ENCODE assay signal across 8 cellular contexts in the genomic region with DNA sequence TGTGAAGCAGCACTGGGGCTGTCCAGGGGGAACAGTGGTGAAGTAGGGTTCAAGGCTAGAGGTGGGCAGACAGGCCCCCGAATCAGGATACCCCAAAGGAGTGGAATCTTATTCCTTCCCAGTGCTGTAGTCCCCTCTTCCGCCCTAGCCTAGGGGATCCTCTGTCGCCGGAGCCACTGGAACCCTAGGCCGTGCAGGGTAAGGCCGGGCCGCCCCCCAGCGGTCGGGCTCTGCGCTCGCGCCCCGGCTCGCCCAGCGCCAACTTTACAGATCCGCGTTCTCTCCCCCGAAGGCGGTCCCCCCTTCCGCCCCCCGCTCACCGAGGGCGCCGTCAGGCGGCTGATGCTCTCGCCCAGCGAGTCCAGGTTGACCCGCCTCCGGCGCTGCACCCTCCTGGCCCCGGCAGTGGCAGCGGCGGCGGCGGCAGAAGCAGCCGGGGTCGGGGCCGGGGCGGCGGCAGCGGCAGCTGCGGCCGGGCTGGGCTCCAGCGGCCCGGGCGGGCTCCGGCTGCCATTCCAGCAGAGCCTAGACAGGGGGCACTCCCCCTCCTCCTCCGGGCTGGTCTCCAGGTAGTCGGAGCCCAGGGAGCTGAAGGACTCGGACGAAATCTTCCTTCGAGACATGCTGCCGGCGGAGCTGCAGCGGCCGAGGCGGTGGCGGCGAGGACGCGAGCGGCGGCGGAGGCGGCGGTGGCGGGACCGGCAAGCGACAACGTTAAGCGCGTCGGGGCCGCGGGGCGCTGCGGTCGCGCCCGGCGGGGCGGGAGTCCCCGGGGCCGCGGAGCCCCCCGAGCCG. TPM values are rescaled to one million over a fixed set of nuclear protein-coding genes. Genes with fewer than 3 reads are reported as not detected.
DNase-seq lines count a peak whose midpoint lies in the region; ATAC-seq and TF ChIP-seq lines count a peak whose summit lies in the region.

No MANE protein-coding gene starts in this region.

- H3K4me1 ChIP-seq in Peyer's patch (peaks cover 0 to 19% (median 0%) of the 10 kb centered on the region in 4 donors), liver (ENCODE audit: control insufficient read depth in 4 of 4, insufficient read depth in 4 of 4, low read length in 3 of 4) (peaks cover 6 to 21% (median 16%) of the 10 kb centered on the region in 4 donors), suprapubic skin (peaks cover 20% of the 10 kb centered on the region)

- no peak for TF ChIP-seq EP300 in suprapubic skin (IDR thresholded peaks at IDR 0.05)

- ATAC-seq in GM19372 (IDR thresholded peaks at IDR 0.05; ENCODE audit: low read depth, unreplicated experiment) (peak; percentile 64), HG03378 (IDR thresholded peaks at IDR 0.05; ENCODE audit: unreplicated experiment) (peak; percentile 68)

- 3% methylated on average over 87 of the region's 87 CpGs for WGBS in liver
- WGBS in suprapubic skin: 3% methylated on average over 8 of the region's 87 CpGs

- DNase-seq in DMS79 treated with DMSO at 0.1 percent for 48 hours (lab: John Stamatoyannopoulos, UW): peak; percentile 39
- peak in 1 of 3 donors; percentile 51 for DNase-seq in Peyer's patch
- DNase-seq in dedifferentiated amniotic fluid mesenchymal stem cell (ENCODE audit: extremely low spot score): peak; percentile 34
- peak; percentile 66 to 76 for DNase-seq in suprapubic skin (ENCODE audit: low spot score in 2 of 2)
- no peak for DNase-seq in GF-D8 (lab: John Stamatoyannopoulos, UW)

- TF ChIP-seq CTCF in Peyer's patch (IDR thresholded peaks at IDR 0.05) (no peak), liver (IDR thresholded peaks at IDR 0.05; ENCODE audit: low read depth, low read length, missing input control) (peak; percentile 7), suprapubic skin (IDR thresholded peaks at IDR 0.05) (peak in 1 of 2 donors; percentile 22)

- peaks cover 0 to 10% of the 10 kb centered on the region in 2 donors for H3K27me3 ChIP-seq in Peyer's patch
- H3K27me3 ChIP-seq in liver (ENCODE audit: control insufficient read depth in 4 of 4, insufficient read depth in 4 of 4, low read length in 3 of 4): peaks cover 0 to 29% (median 9%) of the 10 kb centered on the region in 4 donors
- peaks cover 41% of the 10 kb centered on the region for H3K27me3 ChIP-seq in suprapubic skin

- H3K9me3 ChIP-seq in Peyer's patch: no peaks in the 10 kb centered on the region
- H3K9me3 ChIP-seq in liver (ENCODE audit: control insufficient read depth in 4 of 4, low read length in 3 of 4): no peaks in the 10 kb centered on the region
- no peaks in the 10 kb centered on the region for H3K9me3 ChIP-seq in suprapubic skin

- H3K36me3 ChIP-seq in Peyer's patch (no peaks in the 10 kb centered on the region), liver (ENCODE audit: control insufficient read depth in 4 of 4, insufficient read depth in 3 of 4, low read depth in 1 of 4, low read length in 3 of 4) (no peaks in the 10 kb centered on the region), suprapubic skin (no peaks in the 10 kb centered on the region)

- no peak overlapping the region for H3K9ac ChIP-seq in liver (ENCODE audit: low read depth in 1 of 2, low read length in 2 of 2)

- TF ChIP-seq POLR2A in Peyer's patch (IDR thresholded peaks at IDR 0.05): no peak
- no peak for TF ChIP-seq POLR2A in suprapubic skin (IDR thresholded peaks at IDR 0.05)

- peak; percentile 20 to 52 for TF ChIP-seq RAD21 in liver (IDR thresholded peaks at IDR 0.05)

- H3K4me3 ChIP-seq in Peyer's patch (peak overlapping the region; percentile 8 to 50 (median 36)), liver (ENCODE audit: low read depth in 1 of 3, low read length in 3 of 3) (peak overlapping the region in 2 of 3 donors; percentile 26 to 71), suprapubic skin (peak overlapping the region; percentile 59)

- no peak overlapping the region for H3K27ac ChIP-seq in Peyer's patch
- H3K27ac ChIP-seq in liver (ENCODE audit: low read depth in 1 of 2, low read length in 2 of 2): no peak overlapping the region
- peak overlapping the region; percentile 22 for H3K27ac ChIP-seq in suprapubic skin

TF ChIP-seq in liver, 16 proteins besides CTCF, POLR2A, EP300 and RAD21:
- TF ChIP-seq SP1 (IDR thresholded peaks at IDR 0.05): no peak
- TF ChIP-seq YY1 (IDR thresholded peaks at IDR 0.05): no peak
- TF ChIP-seq HNF4G (IDR thresholded peaks at IDR 0.05): no peak
- TF ChIP-seq RXRA (IDR thresholded peaks at IDR 0.05): no peak
- no peak for TF ChIP-seq NR2F2 (IDR thresholded peaks at IDR 0.05)
- no peak for TF ChIP-seq FOXA1 (IDR thresholded peaks at IDR 0.05)
- TF ChIP-seq FOXA2 (IDR thresholded peaks at IDR 0.05): no peak
- no peak for TF ChIP-seq GABPA (IDR thresholded peaks at IDR 0.05 in 1 of 2, conservative IDR thresholded peaks at IDR 0.05 in 1 of 2)
- TF ChIP-seq HNF4A (conservative IDR thresholded peaks at IDR 0.05): no peak
- TF ChIP-seq ZBTB33 (IDR thresholded peaks at IDR 0.05): no peak

RNA-seq across cellular contexts. Expression of gene GUCY1A2, which starts 0.6 kb away (rescaled TPM):
- total RNA-seq in Peyer's patch: under 1 TPM; 0.53 to 0.95 (median 0.75) TPM
- 1 to 10 TPM; 2.8 to 4.4 TPM for total RNA-seq in liver
- polyA plus RNA-seq in liver: under 1 TPM; 0.55 to 0.57 TPM
- total RNA-seq in suprapubic skin: 1 to 10 TPM in 3 of 4 donors, under 1 TPM in 1; 0.49 to 2.7 (median 1.2) TPM
